8 cellular contexts compared by ENCODE assay signal in genomic region chr6:15249371-15250019, GRCh38. TPM values are rescaled to one million over a fixed set of nuclear protein-coding genes. Genes with fewer than 3 reads are reported as not detected.
DNase-seq lines count a peak whose midpoint lies in the region; ATAC-seq and TF ChIP-seq lines count a peak whose summit lies in the region.

No MANE protein-coding gene starts in this region.

- in situ Hi-C loops in mammary epithelial cell (cut with MboI; ENCODE audit: low sequenced_read_pairs in 2 of 2): loop anchor here (10.0 to 25.0 kb wide), 5 partner anchors 115 to 1035 kb away; no protein-coding TSS in a partner anchor

- TF ChIP-seq CTCF in mammary epithelial cell (conservative IDR thresholded peaks at IDR 0.05 in 1 of 2, IDR thresholded peaks at IDR 0.05 in 1 of 2; ENCODE audit: extremely low read depth in 1 of 2, insufficient read depth in 1 of 2, low read depth in 1 of 2, low read length in 2 of 2): no peak

- H3K9me3 ChIP-seq in HUES64 (ENCODE audit: insufficient read depth, low read depth, low read length): no peaks in the 10 kb centered on the region
- H3K9me3 ChIP-seq in mammary epithelial cell (replicated peaks; ENCODE audit: insufficient read depth, low read length): no peaks in the 10 kb centered on the region
- H3K9me3 ChIP-seq in mononuclear cell (ENCODE audit: low read depth, low read length): no peaks in the 10 kb centered on the region

- H2AFZ ChIP-seq in ACC112 (ENCODE audit: low read length, unreplicated experiment) (no peak overlapping the region), mammary epithelial cell (ENCODE audit: low read depth, low read length) (peak overlapping the region; percentile 78)

- H3K9ac ChIP-seq in HUES64 (ENCODE audit: low read depth, low read length) (peak overlapping the region; percentile 46; the same call in 1 of the 2 replicates), mammary epithelial cell (ENCODE audit: insufficient read depth, low read length) (peak overlapping the region; percentile 79)

- BruUV-seq in mammary epithelial cell (replicated peaks; lab: Mats Ljungman, UMichigan): no TSS peak

- H3K27me3 ChIP-seq in ACC112 (ENCODE audit: insufficient read depth, low read length) (no peaks in the 10 kb centered on the region), HUES64 (ENCODE audit: insufficient read depth, low read length) (no peaks in the 10 kb centered on the region), mammary epithelial cell (ENCODE audit: insufficient read depth, low read length) (no peaks in the 10 kb centered on the region), mononuclear cell (ENCODE audit: insufficient read depth, low read length) (no peaks in the 10 kb centered on the region)

- ATAC-seq in GM18873 (IDR thresholded peaks at IDR 0.05; ENCODE audit: low FRiP score, unreplicated experiment) (no peak), HG02798 (IDR thresholded peaks at IDR 0.05; ENCODE audit: poor library complexity, unreplicated experiment) (no peak)

- 32% methylated on average over 9 of the region's 9 CpGs for WGBS in HUES64
- 11% methylated on average over 9 of the region's 9 CpGs for WGBS in mammary epithelial cell (ENCODE audit: low coverage, missing lambda C conversion rate)

- H4K20me1 ChIP-seq in mammary epithelial cell (ENCODE audit: insufficient read depth, low read length): no peaks in the 10 kb centered on the region

- intact Hi-C loops in mammary epithelial cell (cut with micrococcal nuclease) (loop anchor here (2.0 to 10.0 kb wide), 10 partner anchors 78 to 958 kb away; no protein-coding TSS in a partner anchor), posterior cingulate gyrus (cut with DNase I) (loop anchor here (2.0 to 5.0 kb wide), 3 partner anchors 141 to 241 kb away; no protein-coding TSS in a partner anchor)

- peak overlapping the region; percentile 77 for H3K27ac ChIP-seq in ACC112 (ENCODE audit: low read depth, low read length)
- H3K27ac ChIP-seq in HUES64 (ENCODE audit: low read depth, low read length): peak overlapping the region; percentile 52; the same call in 1 of the 2 replicates
- peak overlapping the region; percentile 72 for H3K27ac ChIP-seq in mammary epithelial cell (ENCODE audit: insufficient read depth, low read depth, low read length)

- dilution Hi-C loops in mammary epithelial cell (cut with HindIII; ENCODE audit: low sequenced_read_pairs): no loop called here

- H3K4me2 ChIP-seq in mammary epithelial cell (ENCODE audit: insufficient read depth, low read depth, low read length): peak overlapping the region; percentile 81

- CTCF ChIA-PET in mammary epithelial cell (lab: Charles Lee; ENCODE audit: low non-redundant PET): interaction anchor here (0.6 kb wide), 1 partner anchor 1165 kb away, joined by 4 read pairs; no protein-coding TSS in a partner anchor

- H3K79me2 ChIP-seq in ACC112 (ENCODE audit: control insufficient read depth, insufficient read depth, low read length, unreplicated experiment) (peaks cover 76% of the 10 kb centered on the region), mammary epithelial cell (ENCODE audit: insufficient read depth, low read length) (peaks cover 81% of the 10 kb centered on the region)

- H3K4me1 ChIP-seq in ACC112 (ENCODE audit: control insufficient read depth, insufficient read depth, low read length, unreplicated experiment) (peaks cover 12% of the 10 kb centered on the region), HUES64 (ENCODE audit: insufficient read depth, low read length) (peaks cover 44% of the 10 kb centered on the region), mammary epithelial cell (ENCODE audit: insufficient read depth, low read length) (peaks cover 9% of the 10 kb centered on the region), mononuclear cell (ENCODE audit: insufficient read depth, low read length) (peaks cover 57% of the 10 kb centered on the region)

- DNase-seq in mammary epithelial cell (no peak), posterior cingulate gyrus (no peak), HT-29 (ENCODE audit: low spot score) (no peak)

- no peaks in the 10 kb centered on the region for H3K36me3 ChIP-seq in ACC112 (ENCODE audit: insufficient read depth, low read length)
- peaks cover 22% of the 10 kb centered on the region for H3K36me3 ChIP-seq in HUES64 (ENCODE audit: insufficient read depth, low read length)
- no peaks in the 10 kb centered on the region for H3K36me3 ChIP-seq in mammary epithelial cell (ENCODE audit: insufficient read depth, low read length)

- H3K4me3 ChIP-seq in ACC112 (ENCODE audit: low read depth, low read length) (peak overlapping the region; percentile 90), HUES64 (ENCODE audit: low read length) (peak overlapping the region; percentile 79), mammary epithelial cell (replicated peaks in 1 of 3; ENCODE audit: insufficient read depth in 1 of 3, low read depth in 2 of 3, low read length in 3 of 3) (peak overlapping the region; percentile 62 to 72 (median 70)), mononuclear cell (ENCODE audit: low read length) (peak overlapping the region; percentile 55)

RNA-seq across cellular contexts. Expression of gene JARID2, which starts 3.6 kb away (rescaled TPM):
- polyA plus RNA-seq in HUES64 (2013, experiment 1 of 2): 88.4 TPM
- polyA plus RNA-seq in HUES64 (2013, experiment 2 of 2): 87.6 TPM
- total RNA-seq in mammary epithelial cell (10 to 100 TPM; 10.3 to 25.8 TPM), mononuclear cell (74.8 TPM)
- polyA plus RNA-seq in mammary epithelial cell: 13.7 TPM
- polyA minus RNA-seq in mammary epithelial cell: 32.0 TPM
- 6.7 and 6.9 TPM in 2 replicates for total RNA-seq in HT-29 (2014; rRNA removed; shearing (Covaris generic))
